In the genomic region with DNA sequence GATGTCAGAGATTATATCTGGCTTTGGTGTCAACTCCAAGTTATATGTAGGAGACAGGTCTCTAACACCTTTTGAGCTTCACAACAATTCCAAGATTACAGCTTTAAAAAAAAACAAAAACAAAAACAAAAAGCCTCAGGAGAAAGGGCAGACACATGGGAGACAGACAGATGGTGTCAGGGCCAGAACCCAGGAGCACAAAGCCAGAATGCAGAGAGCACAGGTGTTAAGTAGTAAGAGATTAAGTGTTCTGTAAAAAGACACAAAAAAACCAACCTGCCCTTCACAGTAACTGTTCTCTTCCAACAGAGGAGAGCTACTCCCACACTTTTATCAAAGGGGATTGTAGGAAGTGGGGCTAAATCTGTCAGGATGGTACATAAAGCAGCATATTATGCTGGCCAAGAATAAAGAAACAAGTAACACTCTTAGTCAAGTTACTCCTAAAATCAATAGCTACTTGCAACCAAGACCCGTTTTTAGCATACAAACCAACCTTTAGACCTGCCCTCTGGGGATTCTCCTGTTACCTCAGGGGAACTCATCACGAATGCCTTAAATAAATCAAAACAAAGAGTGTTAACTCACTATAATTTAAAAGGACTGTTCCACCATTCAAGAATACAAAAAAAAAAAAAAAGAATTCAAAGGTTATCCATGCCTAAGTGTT, we compare ENCODE assay signal across 18 cellular contexts.
"Had no signal": no experiment of that assay in that cellular context is flagged by ENCODE, and none has a peak within 500 bp of the region (broad histone marks: within the 10 kb centered on the region; RNA-seq: fewer than 3 reads in every experiment).

No MANE protein-coding gene starts in this region.

- H3K27ac ChIP-seq: coronary artery, esophagus muscularis mucosa, hepatocyte, thoracic aorta, VCaP had no signal

- H2AFZ ChIP-seq: hepatocyte had no signal

- H3K36me3 ChIP-seq: esophagus muscularis mucosa, thoracic aorta had no signal

- ATAC-seq: activated CD8-positive, alpha-beta T cell treated with anti-CD3 and anti-CD28 coated beads, Interleukin-2, amount 10 ng/mL, durations not matched to agents 7 days and 5 days; activated T-cell treated with anti-CD3 and anti-CD28 coated beads, Interleukin-2, amount 50 U/mL, for 72 hours; left lobe of liver; naive thymus-derived CD8-positive, alpha-beta T cell had no signal

- H3K4me3 ChIP-seq: coronary artery, esophagus muscularis mucosa, hepatocyte, thoracic aorta had no signal

- DNase-seq: activated CD8-positive, alpha-beta memory T cell treated with anti-CD3 and anti-CD28 coated beads, Interleukin-2, amount 50 U/mL, for 48 hours; activated CD8-positive, alpha-beta T cell treated with anti-CD3 and anti-CD28 coated beads, Interleukin-2, amount 10 ng/mL, durations not matched to agents 7 days and 5 days; activated gamma-delta T cell; activated T-cell treated with anti-CD3 and anti-CD28 coated beads, Interleukin-2, amount 50 U/mL, for 72 hours; amygdala; central memory CD4-positive, alpha-beta T cell; islet precursor cell; naive thymus-derived CD8-positive, alpha-beta T cell; retina; stimulated activated CD4-positive, alpha-beta T cell treated with anti-CD3 and anti-CD28 coated beads, Interleukin-12 subunit alpha, Interleukin-12 subunit beta, amount 100 ng/mL, for 4 hours; stimulated activated CD4-positive, alpha-beta T cell treated with anti-CD3 and anti-CD28 coated beads, Interleukin-2, amount 100 ng/mL, for 24 hours; T1000 had no signal

- H3K79me2 ChIP-seq: hepatocyte had no signal

- H3K9me3 ChIP-seq: esophagus muscularis mucosa, thoracic aorta had no signal

- H3K4me2 ChIP-seq: hepatocyte had no signal
